In the genomic region with DNA sequence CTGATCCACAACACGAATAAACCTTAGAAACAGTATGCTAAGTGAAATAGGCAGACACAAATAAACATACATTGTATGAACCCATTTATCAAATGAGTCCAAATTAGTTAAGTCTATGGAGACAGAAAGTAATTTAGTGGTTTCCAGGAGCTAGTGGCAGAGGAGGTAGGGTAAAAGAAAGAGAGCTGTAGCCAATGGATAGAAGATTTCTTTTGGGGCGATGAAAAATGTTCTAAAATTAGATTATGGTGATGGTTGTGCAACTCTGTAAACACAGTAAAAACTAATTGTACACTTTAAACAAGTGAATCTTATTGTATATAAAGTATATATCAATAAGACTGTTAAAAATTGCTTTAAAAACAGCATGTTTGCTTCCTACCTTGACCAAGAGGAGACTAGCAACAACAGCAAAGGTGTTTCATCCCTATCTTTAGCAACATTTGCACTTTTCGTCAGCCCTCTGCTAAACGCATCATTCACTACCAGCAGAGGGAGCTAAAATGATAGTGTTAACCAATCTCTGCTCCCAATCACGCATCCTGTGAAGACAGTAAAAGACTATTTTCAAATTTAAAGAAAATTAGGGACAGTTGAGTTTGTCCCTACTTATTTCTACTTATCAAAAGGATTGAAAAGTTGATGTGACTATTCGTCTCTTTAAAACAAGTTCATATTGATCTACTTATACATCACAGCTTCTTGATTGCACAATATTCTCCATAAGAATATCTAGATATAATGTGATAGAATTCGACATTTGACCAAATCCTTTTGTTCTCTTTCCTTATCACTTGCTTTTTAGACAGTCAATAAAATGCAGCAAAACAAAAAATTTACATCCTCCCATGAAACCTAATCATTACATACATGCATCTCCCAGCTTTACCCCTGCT, we compare ENCODE assay signal across 8 cellular contexts. TPM values are rescaled to one million over a fixed set of nuclear protein-coding genes. Genes with fewer than 3 reads are reported as not detected.
A peak's percentile ranks its signal among the peaks of the same experiment; 100 is the strongest.
DNase-seq lines count a peak whose midpoint lies in the region; ATAC-seq and TF ChIP-seq lines count a peak whose summit lies in the region.

No MANE protein-coding gene starts in this region.

- no peak overlapping the region for H3K27ac Mint-ChIP-seq in Calu3 (ENCODE audit: unreplicated experiment)

- BruUV-seq in Calu3 (replicated peaks; lab: Mats Ljungman, UMichigan): no TSS peak

- TF ChIP-seq CTCF in Calu3 (IDR thresholded peaks at IDR 0.05; ENCODE audit: unreplicated experiment) (peak; percentile 81), heart left ventricle (IDR thresholded peaks at IDR 0.05) (peak; percentile 51 to 79 (median 72)), sigmoid colon (IDR thresholded peaks at IDR 0.05) (peak in 3 of 4 experiments; percentile 43 to 72 (median 57))

- no peaks in the 10 kb centered on the region for H3K36me3 Mint-ChIP-seq in Calu3 (ENCODE audit: insufficient read depth, unreplicated experiment)

- intact Hi-C loops in Calu3 (cut with micrococcal nuclease; ENCODE audit: unreplicated experiment): loop anchor here (1.0 to 2.0 kb wide), 3 partner anchors 136 to 331 kb away; no protein-coding TSS in a partner anchor
- intact Hi-C loops in heart left ventricle (cut with DNase I): loop anchor here (2.0 to 10.0 kb wide), 8 partner anchors 137 to 332 kb away; no protein-coding TSS in a partner anchor
- intact Hi-C loops in sigmoid colon (cut with DNase I): loop anchor here (2.0 to 5.0 kb wide), 2 partner anchors 222 to 333 kb away; no protein-coding TSS in a partner anchor

- H3K27ac ChIP-seq in heart left ventricle: no peak overlapping the region
- no peak overlapping the region for H3K27ac ChIP-seq in sigmoid colon

- no peaks in the 10 kb centered on the region for H3K9me3 Mint-ChIP-seq in Calu3 (ENCODE audit: low read depth, unreplicated experiment)

- 22 to 24% (median 23%) methylated on average over 7 of the region's 7 CpGs for WGBS in heart left ventricle, 4 donors
- 13 to 34% methylated on average over 7 of the region's 7 CpGs for WGBS in sigmoid colon, 2 donors

- ATAC-seq in GM18873 (IDR thresholded peaks at IDR 0.05; ENCODE audit: low FRiP score, unreplicated experiment) (peak; percentile 63), HG03108 (IDR thresholded peaks at IDR 0.05; ENCODE audit: unreplicated experiment) (peak; percentile 78), heart left ventricle (peak in 3 of 4 donors; percentile 44 to 71 (median 55))

- CTCF ChIA-PET in Calu3 (lab: Charles Lee): interaction anchor here (0.6 to 1.5 kb wide), 5 partner anchors 136 to 332 kb away, joined by 3 to 12 read pairs (median 6); no protein-coding TSS in a partner anchor

- DNase-seq in Calu3: peak; percentile 56
- DNase-seq in NCI-H2107 treated with DMSO at 0.1 percent for 48 hours (lab: John Stamatoyannopoulos, UW; ENCODE audit: unreplicated experiment): peak; percentile 75
- peak; percentile 4 for DNase-seq in activated CD4-positive, alpha-beta T cell treated with anti-CD3 and anti-CD28 coated beads, Interleukin-2, amount 50 U/mL, for 1 hour
- DNase-seq in heart left ventricle: no peak
- no peak for DNase-seq in sigmoid colon
- DNase-seq in DMS79 (lab: John Stamatoyannopoulos, UW): no peak

- H3K27me3 ChIP-seq in heart left ventricle (peaks cover 0 to 3% (median 0%) of the 10 kb centered on the region in 9 donors), sigmoid colon (no peaks in the 10 kb centered on the region)

- no peaks in the 10 kb centered on the region for H3K4me1 Mint-ChIP-seq in Calu3 (ENCODE audit: low read depth, unreplicated experiment)

- H3K27me3 Mint-ChIP-seq in Calu3 (ENCODE audit: unreplicated experiment): peaks cover 10% of the 10 kb centered on the region

- H3K36me3 ChIP-seq in heart left ventricle: no peaks in the 10 kb centered on the region
- no peaks in the 10 kb centered on the region for H3K36me3 ChIP-seq in sigmoid colon

- TF ChIP-seq EP300 in sigmoid colon (IDR thresholded peaks at IDR 0.05): no peak

- H3K4me3 ChIP-seq in heart left ventricle (no peak overlapping the region), sigmoid colon (no peak overlapping the region)

- H3K4me1 ChIP-seq in heart left ventricle (no peaks in the 10 kb centered on the region), sigmoid colon (no peaks in the 10 kb centered on the region)

- TF ChIP-seq POLR2A in heart left ventricle (IDR thresholded peaks at IDR 0.05) (no peak), sigmoid colon (IDR thresholded peaks at IDR 0.05) (no peak)

- no peak overlapping the region for H3K4me3 Mint-ChIP-seq in Calu3 (ENCODE audit: low read depth, unreplicated experiment)

- H3K9me3 ChIP-seq in heart left ventricle (peaks cover 0 to 24% (median 3%) of the 10 kb centered on the region in 12 donors), sigmoid colon (peaks cover 0 to 5% (median 0%) of the 10 kb centered on the region in 4 donors)

RNA-seq across cellular contexts. Expression of a gene that starts 24.0 kb away (rescaled TPM):
- total RNA-seq in Calu3 (2022): 0.09 and 0.10 TPM in 2 replicates
- under 1 TPM in 3 of 9 donors, not detected in 6; 0.12 to 0.20 (median 0.15) TPM for total RNA-seq in heart left ventricle
- under 1 TPM in 1 of 2 donors, not detected in 1; 0.03 TPM for polyA plus RNA-seq in heart left ventricle
- under 1 TPM in 1 of 4 donors, not detected in 3; 0.36 TPM for total RNA-seq in sigmoid colon
- 1 to 10 TPM in 1 of 3 donors, under 1 TPM in 1, not detected in 1; 0.23 to 3.4 TPM for polyA plus RNA-seq in sigmoid colon

Comparison
In these comparisons a context has a peak if more than half of its experiments do, and no peak if none do; other contexts are left out.
1. DNase-seq: peak in Calu3 (single experiment), NCI-H2107 treated with DMSO at 0.1 percent for 48 hours (single experiment) and activated CD4-positive, alpha-beta T cell treated with anti-CD3 and anti-CD28 coated beads, Interleukin-2, amount 50 U/mL, for 1 hour (single experiment); none in heart left ventricle (0 of 5), sigmoid colon (single experiment) and DMS79 (single experiment).
2. Peak in every context shown above with its lines, with median percentiles within 50 percentile points of each other: CTCF ChIP-seq and ATAC-seq.